ENCODE assay signal across 28 cellular contexts in genomic region chr18:36798738-36799473, GRCh38. TPM values are rescaled to one million over a fixed set of nuclear protein-coding genes. Genes with fewer than 3 reads are reported as not detected.
DNase-seq lines count a peak whose midpoint lies in the region; ATAC-seq and TF ChIP-seq lines count a peak whose summit lies in the region.
"Had no signal": no experiment of that assay in that cellular context is flagged by ENCODE, and none has a peak within 500 bp of the region (broad histone marks: within the 10 kb centered on the region; RNA-seq: fewer than 3 reads in every experiment).

No MANE protein-coding gene starts in this region.

- POLR2A ChIA-PET in activated CD8-positive, alpha-beta T cell treated with anti-CD3 and anti-CD28 coated beads for 36 hours (lab: Charles Lee) = interaction anchor here (0.6 kb wide), 1 partner anchor 24 kb away, joined by 3 read pairs; no protein-coding TSS in a partner anchor

- peak; percentile 9 for DNase-seq in GM23338 (ENCODE audit: low spot score)
- peak; percentile 97 for DNase-seq in NCI-H69 (lab: John Stamatoyannopoulos, UW)
- peak; percentile 50 for DNase-seq in astrocyte of the spinal cord (ENCODE audit: low read depth, low spot score)
- DNase-seq in neural progenitor cell (ENCODE audit: low spot score) = peak; percentile 76
- DNase-seq in NCI-H146 treated with DMSO at 0.1 percent for 48 hours (lab: John Stamatoyannopoulos, UW; ENCODE audit: unreplicated experiment) = no peak
- DNase-seq in activated CD8-positive, alpha-beta T cell treated with anti-CD3 and anti-CD28 coated beads for 36 hours = no peak
- DNase-seq in GM13977 (ENCODE audit: low spot score) = no peak
- DNase-seq: activated B cell treated with CpG ODN at 0.5 μM for 24 hours; activated CD4-positive, alpha-beta T cell treated with anti-CD3 and anti-CD28 coated beads, Interleukin-2, amount 50 U/mL, for 1 hour; activated gamma-delta T cell treated with Interleukin-2 at 50 U/mL for 16 hours; activated T-cell treated with anti-CD3 and anti-CD28 coated beads, Interleukin-2, amount 50 U/mL, for 24 hours; colonic mucosa; COR-L47; effector memory CD8-positive, alpha-beta T cell; HCEC 1CT; NCI-H1417 treated with DMSO at 0.1 percent for 48 hours; NCI-H2081; NCI-H774; Peyer's patch; SHP77 treated with DMSO at 0.1 percent for 48 hours; stimulated activated CD8-positive, alpha-beta memory T cell treated with anti-CD3 and anti-CD28 coated beads, Interleukin-4, amount 100 ng/mL, for 48 hours; T-helper 9 cell had no signal

- intact Hi-C loops in activated CD8-positive, alpha-beta T cell treated with anti-CD3 and anti-CD28 coated beads for 36 hours (cut with micrococcal nuclease) = no loop called here

- no peak overlapping the region for H3K9ac ChIP-seq in neural progenitor cell
- H3K9ac ChIP-seq: BLaER1 treated with 17β-estradiol and CSF1 and Interleukin-3, amounts not matched to agents 10 nM and 100 nM had no signal

- H3K4me2 ChIP-seq in GM23338 = no peak overlapping the region
- H3K4me2 ChIP-seq in neural progenitor cell = peak overlapping the region; percentile 59
- H3K4me2 ChIP-seq: BLaER1 treated with 17β-estradiol and CSF1 and Interleukin-3, amounts not matched to agents 10 nM and 100 nM had no signal

- H3K36me3 ChIP-seq in GM23338 (ENCODE audit: insufficient read depth) (peaks cover 29% of the 10 kb centered on the region), neural progenitor cell (peaks cover 30% of the 10 kb centered on the region)
- H3K36me3 ChIP-seq: breast epithelium, colonic mucosa had no signal

- H3K27ac Mint-ChIP-seq in GM23338 = peak overlapping the region; percentile 14; the same call in 1 of the 2 replicates
- H3K27ac Mint-ChIP-seq in neural progenitor cell = peak overlapping the region; percentile 14
- no peak overlapping the region for H3K27ac Mint-ChIP-seq in activated CD8-positive, alpha-beta T cell treated with anti-CD3 and anti-CD28 coated beads for 36 hours
- H3K27ac Mint-ChIP-seq: activated B cell treated with CpG ODN at 0.5 μM for 24 hours; activated T-cell treated with anti-CD3 and anti-CD28 coated beads, Interleukin-2, amount 50 U/mL, for 24 hours had no signal

- no peak for ATAC-seq in GM23338
- no peak for ATAC-seq in activated CD8-positive, alpha-beta T cell treated with anti-CD3 and anti-CD28 coated beads for 36 hours
- ATAC-seq: effector memory CD8-positive, alpha-beta T cell; GM12878; sciatic nerve had no signal

- H3K36me3 Mint-ChIP-seq in GM23338 (ENCODE audit: low read depth) (peaks cover 57% of the 10 kb centered on the region), neural progenitor cell (peaks cover 65% of the 10 kb centered on the region)
- H3K36me3 Mint-ChIP-seq in activated CD8-positive, alpha-beta T cell treated with anti-CD3 and anti-CD28 coated beads for 36 hours (ENCODE audit: low read depth) = peaks cover 47% of the 10 kb centered on the region

- H3K27me3 ChIP-seq in GM23338 (ENCODE audit: insufficient read depth) (no peaks in the 10 kb centered on the region), neural progenitor cell (no peaks in the 10 kb centered on the region)
- H3K27me3 ChIP-seq: BLaER1 treated with 17β-estradiol and CSF1 and Interleukin-3, amounts not matched to agents 10 nM and 100 nM; breast epithelium; colonic mucosa; Peyer's patch; tibial nerve had no signal

- H3K79me2 ChIP-seq in GM23338 (replicated peaks; ENCODE audit: insufficient read depth) (no peaks in the 10 kb centered on the region), neural progenitor cell (ENCODE audit: low read depth) (no peaks in the 10 kb centered on the region)

- H3K4me3 ChIP-seq in GM23338 = no peak overlapping the region
- H3K4me3 ChIP-seq in astrocyte of the spinal cord (ENCODE audit: low read depth, low read length) = no peak overlapping the region
- peak overlapping the region; percentile 8 for H3K4me3 ChIP-seq in neural progenitor cell
- H3K4me3 ChIP-seq: BLaER1 treated with 17β-estradiol and CSF1 and Interleukin-3, amounts not matched to agents 10 nM and 100 nM; breast epithelium; colonic mucosa; GM12878; Peyer's patch; tibial nerve had no signal

- H3K27ac ChIP-seq in GM23338 (ENCODE audit: low read depth) (no peak overlapping the region), neural progenitor cell (peak overlapping the region; percentile 69)
- H3K27ac ChIP-seq: BLaER1 treated with 17β-estradiol and CSF1 and Interleukin-3, amounts not matched to agents 10 nM and 100 nM; breast epithelium; colonic mucosa; Peyer's patch; tibial nerve had no signal

- H3K27me3 Mint-ChIP-seq in GM23338 (ENCODE audit: insufficient read depth, low read depth, poor library complexity) (peaks cover 2% of the 10 kb centered on the region), neural progenitor cell (ENCODE audit: insufficient read depth, low read depth) (peaks cover 5% of the 10 kb centered on the region)
- H3K27me3 Mint-ChIP-seq in activated CD8-positive, alpha-beta T cell treated with anti-CD3 and anti-CD28 coated beads for 36 hours = no peaks in the 10 kb centered on the region
- H3K27me3 Mint-ChIP-seq: activated B cell treated with CpG ODN at 0.5 μM for 24 hours; activated T-cell treated with anti-CD3 and anti-CD28 coated beads, Interleukin-2, amount 50 U/mL, for 24 hours; effector memory CD8-positive, alpha-beta T cell; progenitor cell of endocrine pancreas had no signal

- no peaks in the 10 kb centered on the region for H3K9me2 ChIP-seq in GM23338 (ENCODE audit: insufficient read depth)

- H3F3A ChIP-seq in GM23338 (replicated peaks; ENCODE audit: low read depth) = no peaks in the 10 kb centered on the region
- H3F3A ChIP-seq in neural progenitor cell (ENCODE audit: low read depth) = peaks cover 38% of the 10 kb centered on the region

- H3K4me1 Mint-ChIP-seq in GM23338 (peaks cover 5% of the 10 kb centered on the region; the same call in 2 of the 3 replicates), neural progenitor cell (peaks cover 12% of the 10 kb centered on the region)
- H3K4me1 Mint-ChIP-seq in activated CD8-positive, alpha-beta T cell treated with anti-CD3 and anti-CD28 coated beads for 36 hours (ENCODE audit: low read depth) = no peaks in the 10 kb centered on the region
- H3K4me1 Mint-ChIP-seq: activated B cell treated with CpG ODN at 0.5 μM for 24 hours had no signal

- no peaks in the 10 kb centered on the region for H3K9me3 Mint-ChIP-seq in GM23338
- H3K9me3 Mint-ChIP-seq in neural progenitor cell = no peaks in the 10 kb centered on the region
- H3K9me3 Mint-ChIP-seq in activated CD8-positive, alpha-beta T cell treated with anti-CD3 and anti-CD28 coated beads for 36 hours = no peaks in the 10 kb centered on the region
- H3K9me3 Mint-ChIP-seq: activated T-cell treated with anti-CD3 and anti-CD28 coated beads, Interleukin-2, amount 50 U/mL, for 24 hours; effector memory CD8-positive, alpha-beta T cell had no signal

- TF ChIP-seq CTCF in GM23338 (conservative IDR thresholded peaks at IDR 0.05; ENCODE audit: low read depth in 2 of 2) (no peak), astrocyte of the spinal cord (IDR thresholded peaks at IDR 0.05; ENCODE audit: low read depth, low read length) (no peak), neural progenitor cell (IDR thresholded peaks at IDR 0.05) (no peak), GM13977 (IDR thresholded peaks at IDR 0.05; ENCODE audit: extremely low read depth, insufficient read depth, missing control alignments) (no peak)
- TF ChIP-seq CTCF in activated CD8-positive, alpha-beta T cell treated with anti-CD3 and anti-CD28 coated beads for 36 hours (IDR thresholded peaks at IDR 0.05) = no peak

- H3K4me1 ChIP-seq in GM23338 (ENCODE audit: insufficient read depth) = no peaks in the 10 kb centered on the region
- peaks cover 28% of the 10 kb centered on the region for H3K4me1 ChIP-seq in neural progenitor cell
- H3K4me1 ChIP-seq: BLaER1 treated with 17β-estradiol and CSF1 and Interleukin-3, amounts not matched to agents 10 nM and 100 nM; breast epithelium; colonic mucosa; Peyer's patch; tibial nerve had no signal

- in situ Hi-C loops in astrocyte of the spinal cord (cut with HindIII; ENCODE audit: low sequenced_read_pairs) = no loop called here
- in situ Hi-C loops in GM13977 (cut with MboI; ENCODE audit: low pct_unique_long_range_greater_than_20kb, low sequenced_read_pairs, unreplicated experiment) = no loop called here

- no peak overlapping the region for H3K4me3 Mint-ChIP-seq in GM23338
- no peak overlapping the region for H3K4me3 Mint-ChIP-seq in neural progenitor cell
- H3K4me3 Mint-ChIP-seq in activated CD8-positive, alpha-beta T cell treated with anti-CD3 and anti-CD28 coated beads for 36 hours = no peak overlapping the region
- H3K4me3 Mint-ChIP-seq: activated B cell treated with CpG ODN at 0.5 μM for 24 hours; activated T-cell treated with anti-CD3 and anti-CD28 coated beads, Interleukin-2, amount 50 U/mL, for 24 hours; effector memory CD8-positive, alpha-beta T cell had no signal

- H4K20me1 ChIP-seq in GM23338 (replicated peaks; ENCODE audit: insufficient read depth) = no peaks in the 10 kb centered on the region
- H4K20me1 ChIP-seq in neural progenitor cell (ENCODE audit: low read depth) = peaks cover 38% of the 10 kb centered on the region
- H4K20me1 ChIP-seq: BLaER1 treated with 17β-estradiol and CSF1 and Interleukin-3, amounts not matched to agents 10 nM and 100 nM had no signal

- no peaks in the 10 kb centered on the region for H3K9me3 ChIP-seq in neural progenitor cell (ENCODE audit: low read depth)
- H3K9me3 ChIP-seq: BLaER1 treated with 17β-estradiol and CSF1 and Interleukin-3, amounts not matched to agents 10 nM and 100 nM; breast epithelium; colonic mucosa; Peyer's patch; tibial nerve had no signal

- CTCF ChIA-PET in activated CD8-positive, alpha-beta T cell treated with anti-CD3 and anti-CD28 coated beads for 36 hours (lab: Charles Lee) = interaction anchor here (1.8 to 1.9 kb wide), 2 partner anchors 10 to 12 kb away, joined by 6 read pairs; no protein-coding TSS in a partner anchor

- no peak overlapping the region for H2AFZ ChIP-seq in GM23338
- no peak overlapping the region for H2AFZ ChIP-seq in neural progenitor cell (replicated peaks)

RNA-seq across cellular contexts. Expression of gene TPGS2, which starts 29.9 kb away (rescaled TPM):
- 167 and 173 TPM in 2 replicates for total RNA-seq in GM23338 (2014; rRNA removed; shearing (Covaris generic))
- 124 and 136 TPM in 2 replicates for polyA plus RNA-seq in GM23338 (2016; fragmentation: Nextera tagmentation; extraction: Ambion mirVana)
- total RNA-seq in neural progenitor cell (ENCODE audit: low replicate concordance) = 262 and 301 TPM in 2 replicates
- total RNA-seq in activated CD8-positive, alpha-beta T cell treated with anti-CD3 and anti-CD28 coated beads for 36 hours = 10 to 100 TPM; 77.0 to 83.1 TPM

RNA-seq across cellular contexts. Expression of gene KIAA1328, which starts 30.0 kb away (rescaled TPM):
- 8.4 and 8.6 TPM in 2 replicates for total RNA-seq in GM23338 (2014; rRNA removed; shearing (Covaris generic))
- 3.1 and 5.2 TPM in 2 replicates for polyA plus RNA-seq in GM23338 (2016; fragmentation: Nextera tagmentation; extraction: Ambion mirVana)
- 11.5 and 15.0 TPM in 2 replicates for total RNA-seq in neural progenitor cell (ENCODE audit: low replicate concordance)
- total RNA-seq in activated CD8-positive, alpha-beta T cell treated with anti-CD3 and anti-CD28 coated beads for 36 hours = 1 to 10 TPM; 5.9 to 6.1 TPM

Comparison
In these comparisons a context has a peak if more than half of its experiments do, and no peak if none do; other contexts are left out.
1. DNase-seq: peak in GM23338 (single experiment), NCI-H69 (single experiment), astrocyte of the spinal cord (single experiment) and neural progenitor cell (single experiment); none in NCI-H146 treated with DMSO at 0.1 percent for 48 hours (single experiment), activated CD8-positive, alpha-beta T cell treated with anti-CD3 and anti-CD28 coated beads for 36 hours (single experiment) and GM13977 (single experiment).